Comparison of ENCODE assay signal across 21 cellular contexts in genomic region chr10:64174666-64175265, GRCh38.
"Had no signal": no experiment of that assay in that cellular context is flagged by ENCODE, and none has a peak within 500 bp of the region (broad histone marks: within the 10 kb centered on the region; RNA-seq: fewer than 3 reads in every experiment).

No MANE protein-coding gene starts in this region.

- ATAC-seq: effector memory CD8-positive, alpha-beta T cell; gastrocnemius medialis; left colon; left ventricle myocardium superior; natural killer cell treated with Interleukin-12 subunit alpha and Interleukin-12 subunit beta and Interleukin-15 and Interleukin-18, amount 100 ng/mL, for 72 hours; psoas muscle; stimulated activated naive B cell treated with anti-CD40 and anti-IgM and Interleukin-4, amounts not matched to agents 10 μg/mL and 1 μg/mL and 100 μg/mL, for 72 hours; stimulated activated naive CD8-positive, alpha-beta T cell treated with anti-CD3 and anti-CD28 coated beads, Interleukin-15, amount 100 ng/mL, for 72 hours had no signal

- DNase-seq: effector memory CD8-positive, alpha-beta T cell; gastrocnemius medialis; left colon; left ventricle myocardium superior; mesenchymal stem cell; midbrain; occipital lobe; psoas muscle; spleen; stimulated activated CD4-positive, alpha-beta T cell treated with anti-CD3 and anti-CD28 coated beads, Interleukin-15, amount 100 ng/mL, for 24 hours; stimulated activated CD4-positive, alpha-beta T cell treated with anti-CD3 and anti-CD28 coated beads, Interleukin-1b, Interleukin-23, amount 100 ng/mL, for 48 hours; stimulated activated CD4-positive, alpha-beta T cell treated with anti-CD3 and anti-CD28 coated beads, Interleukin-4, amount 100 ng/mL, for 4 hours; stimulated activated naive B cell treated with anti-CD40 and anti-IgM and Interleukin-4, amounts not matched to agents 10 μg/mL and 1 μg/mL and 100 μg/mL, for 72 hours; stimulated activated naive CD8-positive, alpha-beta T cell treated with anti-CD3 and anti-CD28 coated beads, Interleukin-15, amount 100 ng/mL, for 72 hours; transverse colon had no signal

- H3K27ac ChIP-seq: epithelial cell of prostate, esophagus muscularis mucosa, gastrocnemius medialis, hepatocyte, parathyroid adenoma, psoas muscle, spleen, thoracic aorta, transverse colon had no signal
